In genomic region chr20:57481281-57481711, GRCh38 we compare ENCODE assay signal across 12 cellular contexts. TPM values are rescaled to one million over a fixed set of nuclear protein-coding genes. Genes with fewer than 3 reads are reported as not detected.
DNase-seq lines count a peak whose midpoint lies in the region; ATAC-seq and TF ChIP-seq lines count a peak whose summit lies in the region.
"Had no signal": no experiment of that assay in that cellular context is flagged by ENCODE, and none has a peak within 500 bp of the region (broad histone marks: within the 10 kb centered on the region; RNA-seq: fewer than 3 reads in every experiment).

No MANE protein-coding gene starts in this region.

- no peaks in the 10 kb centered on the region for H3K4me1 ChIP-seq in suprapubic skin
- H3K4me1 ChIP-seq: adrenal gland, psoas muscle, testis had no signal

- no peaks in the 10 kb centered on the region for H3K9me3 Mint-ChIP-seq in activated CD8-positive, alpha-beta T cell treated with anti-CD3 and anti-CD28 coated beads, Interleukin-2, amount 10 ng/mL, durations not matched to agents 7 days and 5 days (ENCODE audit: insufficient read depth)

- H3K9me3 ChIP-seq in suprapubic skin (no peaks in the 10 kb centered on the region), MG63 (no peaks in the 10 kb centered on the region)
- H3K9me3 ChIP-seq: adrenal gland, psoas muscle, testis had no signal

- no peak for TF ChIP-seq EP300 in suprapubic skin (IDR thresholded peaks at IDR 0.05)

- H3K27me3 Mint-ChIP-seq in activated CD8-positive, alpha-beta T cell treated with anti-CD3 and anti-CD28 coated beads, Interleukin-2, amount 10 ng/mL, durations not matched to agents 7 days and 5 days (ENCODE audit: low read depth) = peaks cover 21% of the 10 kb centered on the region

- CTCF ChIA-PET in activated CD8-positive, alpha-beta T cell treated with anti-CD3 and anti-CD28 coated beads, Interleukin-2, amount 10 ng/mL, durations not matched to agents 7 days and 5 days (lab: Charles Lee) = no interaction called here

- H3K4me3 ChIP-seq in suprapubic skin (no peak overlapping the region), MG63 (no peak overlapping the region)
- H3K4me3 ChIP-seq: adrenal gland, psoas muscle, testis had no signal

- peak overlapping the region; percentile 34 for H3K27ac Mint-ChIP-seq in activated CD8-positive, alpha-beta T cell treated with anti-CD3 and anti-CD28 coated beads, Interleukin-2, amount 10 ng/mL, durations not matched to agents 7 days and 5 days

- TF ChIP-seq POLR2A in suprapubic skin (IDR thresholded peaks at IDR 0.05) = no peak

- DNase-seq in activated effector memory CD4-positive, alpha-beta T cell treated with anti-CD3 and anti-CD28 coated beads, Interleukin-2, amount 50 U/mL, for 16 hours = peak; percentile 55
- DNase-seq in activated effector memory CD4-positive, alpha-beta T cell treated with Interleukin-2 at 50 U/mL for 16 hours = no peak
- DNase-seq in activated CD8-positive, alpha-beta T cell treated with anti-CD3 and anti-CD28 coated beads, Interleukin-2, amount 10 ng/mL, durations not matched to agents 7 days and 5 days = no peak
- DNase-seq in suprapubic skin (ENCODE audit: low spot score in 2 of 2) (peak; percentile 41 to 64), DMS79 treated with DMSO at 0.1 percent for 48 hours (lab: John Stamatoyannopoulos, UW) (no peak), T-helper 9 cell (no peak), MG63 (no peak)
- DNase-seq: adrenal gland, psoas muscle, testis had no signal

- H3K27me3 ChIP-seq in suprapubic skin (peaks cover 20% of the 10 kb centered on the region), MG63 (no peaks in the 10 kb centered on the region)
- H3K27me3 ChIP-seq: testis had no signal

- peaks cover 11% of the 10 kb centered on the region for H3K4me1 Mint-ChIP-seq in activated CD8-positive, alpha-beta T cell treated with anti-CD3 and anti-CD28 coated beads, Interleukin-2, amount 10 ng/mL, durations not matched to agents 7 days and 5 days (ENCODE audit: low read depth)

- no peaks in the 10 kb centered on the region for H3K36me3 Mint-ChIP-seq in activated CD8-positive, alpha-beta T cell treated with anti-CD3 and anti-CD28 coated beads, Interleukin-2, amount 10 ng/mL, durations not matched to agents 7 days and 5 days (ENCODE audit: low read depth)

- H3K36me3 ChIP-seq in suprapubic skin (no peaks in the 10 kb centered on the region), MG63 (no peaks in the 10 kb centered on the region)
- H3K36me3 ChIP-seq: adrenal gland had no signal

- 77% methylated on average over 6 of the region's 9 CpGs for WGBS in suprapubic skin

- TF ChIP-seq CTCF in suprapubic skin (IDR thresholded peaks at IDR 0.05) = no peak

- no peak overlapping the region for H3K27ac ChIP-seq in suprapubic skin
- H3K27ac ChIP-seq: adrenal gland, psoas muscle, testis had no signal

- POLR2A ChIA-PET in activated CD8-positive, alpha-beta T cell treated with anti-CD3 and anti-CD28 coated beads, Interleukin-2, amount 10 ng/mL, durations not matched to agents 7 days and 5 days (lab: Charles Lee) = no interaction called here

- H3K4me3 Mint-ChIP-seq in activated CD8-positive, alpha-beta T cell treated with anti-CD3 and anti-CD28 coated beads, Interleukin-2, amount 10 ng/mL, durations not matched to agents 7 days and 5 days = no peak overlapping the region

- peak; percentile 25 for ATAC-seq in HG03025 (IDR thresholded peaks at IDR 0.05; ENCODE audit: low FRiP score, unreplicated experiment)
- ATAC-seq in activated CD8-positive, alpha-beta T cell treated with anti-CD3 and anti-CD28 coated beads, Interleukin-2, amount 10 ng/mL, durations not matched to agents 7 days and 5 days = no peak
- ATAC-seq: psoas muscle had no signal

RNA-seq across cellular contexts. Expression of gene CTCFL, which starts 43.6 kb away (rescaled TPM):
- not detected for total RNA-seq in activated CD8-positive, alpha-beta T cell treated with anti-CD3 and anti-CD28 coated beads, Interleukin-2, amount 10 ng/mL, durations not matched to agents 7 days and 5 days
- total RNA-seq in suprapubic skin = not detected
- total RNA-seq in MG63 (2014; rRNA removed; shearing (Covaris generic); ENCODE audit: low replicate concordance) = not detected in 2 replicates
- total RNA-seq: psoas muscle, RPMI7951 had no signal

Comparison
In these comparisons a context has a peak if more than half of its experiments do, and no peak if none do; other contexts are left out.
1. DNase-seq: peak in activated effector memory CD4-positive, alpha-beta T cell treated with anti-CD3 and anti-CD28 coated beads, Interleukin-2, amount 50 U/mL, for 16 hours (single experiment) and suprapubic skin (2 of 2); none in activated effector memory CD4-positive, alpha-beta T cell treated with Interleukin-2 at 50 U/mL for 16 hours (single experiment), activated CD8-positive, alpha-beta T cell treated with anti-CD3 and anti-CD28 coated beads, Interleukin-2, amount 10 ng/mL, durations not matched to agents 7 days and 5 days (single experiment), DMS79 treated with DMSO at 0.1 percent for 48 hours (single experiment), T-helper 9 cell (single experiment) and MG63 (single experiment).